Comparison of ENCODE assay signal across 8 cellular contexts in genomic region chr19:55476100-55476775, GRCh38. TPM values are rescaled to one million over a fixed set of nuclear protein-coding genes. Genes with fewer than 3 reads are reported as not detected.
DNase-seq lines count a peak whose midpoint lies in the region; ATAC-seq, FAIRE-seq and TF ChIP-seq lines count a peak whose summit lies in the region.

ZNF628 (plus strand) TSS chr19:55476617; CDS start chr19:55479911, 3,294 bp downstream.

- peak within 1 kb of the TSS; percentile 96 for H2AFZ ChIP-seq in keratinocyte (ENCODE audit: control insufficient read depth, low read length)

- peak within 1 kb of the TSS; percentile 71 for H3K27ac ChIP-seq in keratinocyte (ENCODE audit: control insufficient read depth, insufficient read depth, low read length)

- DNase-seq in AG08396 (ENCODE audit: low spot score) (peak; percentile 99), NCI-H345 (lab: John Stamatoyannopoulos, UW) (peak; percentile 96), keratinocyte (ENCODE audit: low read depth, low spot score) (no peak)
- peak; percentile 96 for DNase-seq in activated CD4-positive, CD25-positive, alpha-beta regulatory T cell treated with anti-CD3 and anti-CD28 coated beads, Interleukin-2, amount 50 U/mL, for 16 hours (ENCODE audit: low read depth, low spot score)
- peak; percentile 88 to 95 for DNase-seq in central memory CD8-positive, alpha-beta T cell (ENCODE audit: low spot score in 2 of 2)
- peak; percentile 95 to 99 (median 95) for DNase-seq in stimulated activated CD4-positive, alpha-beta T cell treated with anti-CD3 and anti-CD28 coated beads, Interleukin-12 subunit alpha, Interleukin-12 subunit beta, amount 100 ng/mL, for 48 hours (ENCODE audit: low read depth in 2 of 3, low spot score in 1 of 3)

- FAIRE-seq in keratinocyte (lab: Jason Lieb, UNC) = no peak

- no peaks in the 10 kb centered on the region for H3K9me3 Mint-ChIP-seq in central memory CD8-positive, alpha-beta T cell

- TF ChIP-seq CTCF in keratinocyte (optimal IDR thresholded peaks at IDR 0.05 in 1 of 3, IDR thresholded peaks at IDR 0.05 in 1 of 3, conservative IDR thresholded peaks at IDR 0.05 in 1 of 3; ENCODE audit: extremely low read depth in 1 of 3, insufficient read depth in 2 of 3, low read length in 3 of 3) = no peak

- peaks cover 38% of the 10 kb centered on the region for H3K4me1 Mint-ChIP-seq in central memory CD8-positive, alpha-beta T cell

- peaks cover 22% of the 10 kb centered on the region for H3K79me2 ChIP-seq in keratinocyte (ENCODE audit: control insufficient read depth, insufficient read depth, low read length)

- ATAC-seq in GM19023 (IDR thresholded peaks at IDR 0.05; ENCODE audit: unreplicated experiment) = peak; percentile 89
- peak; percentile 95 for ATAC-seq in HG03280 (IDR thresholded peaks at IDR 0.05; ENCODE audit: unreplicated experiment)
- peak; percentile 95 for ATAC-seq in central memory CD8-positive, alpha-beta T cell (replicated peaks; ENCODE audit: extremely low read depth, poor library complexity, severe bottlenecking)

- H3K27me3 ChIP-seq in keratinocyte (ENCODE audit: control insufficient read depth, extremely low read depth, insufficient read depth, low read length) = no peaks in the 10 kb centered on the region

- peak within 1 kb of the TSS; percentile 92 for H3K27ac Mint-ChIP-seq in central memory CD8-positive, alpha-beta T cell (ENCODE audit: low read depth)

- H3K36me3 ChIP-seq in keratinocyte (ENCODE audit: control insufficient read depth in 2 of 2, extremely low read depth in 1 of 2, insufficient read depth in 2 of 2, low read length in 2 of 2) = no peaks in the 10 kb centered on the region

- peak within 1 kb of the TSS; percentile 80 for H3K4me3 Mint-ChIP-seq in central memory CD8-positive, alpha-beta T cell

- peak within 1 kb of the TSS; percentile 67 to 86 (median 78) for H3K4me3 ChIP-seq in keratinocyte (ENCODE audit: control insufficient read depth in 2 of 3, extremely low read depth in 1 of 3, insufficient read depth in 2 of 3, low read depth in 1 of 3, low read length in 3 of 3)

- dilution Hi-C loops in keratinocyte (cut with MboI; ENCODE audit: extremely low pct_ligation_motif_present, low sequenced_read_pairs) = no loop called here

- H3K9me1 ChIP-seq in keratinocyte (ENCODE audit: control insufficient read depth, extremely low read depth, insufficient read depth, low read length) = no peaks in the 10 kb centered on the region

- no peaks in the 10 kb centered on the region for H3K27me3 Mint-ChIP-seq in central memory CD8-positive, alpha-beta T cell

- H3K4me2 ChIP-seq in keratinocyte (ENCODE audit: control insufficient read depth, extremely low read depth, insufficient read depth, low read depth, low read length) = peak within 1 kb of the TSS; percentile 87

- peak within 1 kb of the TSS; percentile 64 for H3K9ac ChIP-seq in keratinocyte (ENCODE audit: control insufficient read depth, extremely low read depth, insufficient read depth, low read length)

- H3K36me3 Mint-ChIP-seq in central memory CD8-positive, alpha-beta T cell (ENCODE audit: insufficient read depth) = peaks cover 15% of the 10 kb centered on the region

- H3K4me1 ChIP-seq in keratinocyte (ENCODE audit: control insufficient read depth, extremely low read depth, insufficient read depth, low read length) = peaks cover 21% of the 10 kb centered on the region

- H3K9me3 ChIP-seq in keratinocyte (ENCODE audit: control insufficient read depth, low read depth, low read length) = no peaks in the 10 kb centered on the region

- no peaks in the 10 kb centered on the region for H4K20me1 ChIP-seq in keratinocyte (ENCODE audit: control insufficient read depth, extremely low read depth, insufficient read depth, low read length)

RNA-seq across cellular contexts. Expression of gene ZNF628, which starts in this region (rescaled TPM):
- polyA plus RNA-seq in keratinocyte = 0.22 to 1.5 TPM (median 0.39 TPM) in 3 replicates
- 0.72 TPM for polyA plus RNA-seq in keratinocyte (2011; ENCODE audit: low read depth)
- 0.29 and 1.6 TPM in 2 replicates for polyA plus RNA-seq in keratinocyte (2011; cell fraction: cytosol; rRNA removed)
- 1.5 and 2.0 TPM in 2 replicates for polyA plus RNA-seq in keratinocyte (2011; cell fraction: nucleus; rRNA removed)
- polyA plus RNA-seq in keratinocyte (2012; ENCODE audit: low replicate concordance) = 1.9 and 5.8 TPM in 2 replicates
- 0.19 to 1.6 TPM (median 0.23 TPM) in 3 replicates for polyA minus RNA-seq in keratinocyte
- polyA minus RNA-seq in keratinocyte (2011; cell fraction: cytosol; rRNA and poly(A)+ RNA removed) = 7.1 TPM
- 3.0 and 3.1 TPM in 2 replicates for polyA minus RNA-seq in keratinocyte (2011; cell fraction: nucleus; rRNA and poly(A)+ RNA removed)
